ENCODE assay signal across 1 cellular context in the genomic region with DNA sequence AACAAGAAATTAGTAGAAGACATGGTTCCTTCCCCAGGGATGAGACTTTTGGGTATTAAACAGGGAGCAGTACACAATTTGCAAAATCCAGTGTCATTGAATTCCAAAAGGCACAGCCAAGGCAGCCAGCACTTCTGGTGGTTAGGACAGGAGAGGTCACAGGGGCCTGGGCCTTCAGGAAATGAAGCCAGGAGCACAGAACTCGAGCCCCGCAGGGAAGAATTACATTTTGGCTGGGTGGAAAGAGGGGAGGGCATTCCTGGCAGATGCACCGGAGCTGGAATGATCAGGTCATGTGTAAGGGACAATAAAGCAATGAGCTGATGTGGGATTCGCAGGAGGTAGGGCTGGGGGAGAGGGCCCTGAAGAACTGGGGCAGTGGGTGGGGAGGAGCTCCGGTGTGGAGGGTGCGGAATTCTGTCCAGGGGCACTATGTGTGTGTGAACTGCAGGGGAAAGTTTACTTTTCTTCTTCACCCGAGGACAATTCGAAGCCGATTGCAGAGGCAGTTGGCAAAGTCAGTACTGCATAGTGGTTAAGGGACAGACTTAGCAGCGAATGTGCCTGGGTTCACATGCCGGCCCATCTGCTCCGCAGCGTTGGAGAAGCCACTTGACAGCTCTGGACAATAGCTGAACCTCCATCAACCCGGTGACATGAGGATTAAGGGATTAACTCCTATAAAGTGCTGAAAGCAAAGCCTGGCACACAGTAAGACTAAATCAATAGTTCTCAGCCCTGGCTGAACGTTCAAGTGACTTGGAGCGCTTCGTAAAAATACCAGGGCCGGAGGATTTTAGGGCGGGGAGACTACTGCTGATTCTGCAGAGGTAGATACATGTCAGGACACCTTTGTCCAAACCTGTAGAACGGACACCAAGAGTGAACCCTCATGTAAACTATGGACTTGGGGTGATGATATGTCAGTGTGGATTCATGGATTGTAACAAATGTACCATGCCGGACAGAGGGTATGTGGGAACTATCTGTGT.
TF ChIP-seq lines count a peak whose summit lies in the region.

No MANE protein-coding gene starts in this region.

TF ChIP-seq in H1, 55 proteins besides CTCF, POLR2A, EP300 and RAD21:
- TF ChIP-seq JUN (IDR thresholded peaks at IDR 0.05; ENCODE audit: low read depth, low read length) (no peak), ZNF274 (IDR thresholded peaks at IDR 0.05; ENCODE audit: borderline replicate concordance, extremely low read depth, low read length) (no peak), SP4 (IDR thresholded peaks at IDR 0.05; ENCODE audit: low read length) (no peak), SP1 (IDR thresholded peaks at IDR 0.05; ENCODE audit: low read depth, low read length) (no peak)
- TF ChIP-seq, protein P1, sequence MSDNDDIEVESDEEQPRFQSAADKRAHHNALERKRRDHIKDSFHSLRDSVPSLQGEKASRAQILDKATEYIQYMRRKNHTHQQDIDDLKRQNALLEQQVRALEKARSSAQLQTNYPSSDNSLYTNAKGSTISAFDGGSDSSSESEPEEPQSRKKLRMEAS (IDR thresholded peaks at IDR 0.05): no peak
